ENCODE assay signal across 24 cellular contexts in genomic region chr17:32944248-32945020, GRCh38. TPM values are rescaled to one million over a fixed set of nuclear protein-coding genes. Genes with fewer than 3 reads are reported as not detected.
DNase-seq lines count a peak whose midpoint lies in the region; ATAC-seq and TF ChIP-seq lines count a peak whose summit lies in the region.
"Had no signal": no experiment of that assay in that cellular context is flagged by ENCODE, and none has a peak within 500 bp of the region (broad histone marks: within the 10 kb centered on the region; RNA-seq: fewer than 3 reads in every experiment).

No MANE protein-coding gene starts in this region.

- peak; percentile 17; the same call in 1 of the 3 replicates for ATAC-seq in SK-N-SH treated with all-trans-retinoic acid at 6 μM for 48 hours
- ATAC-seq in upper lobe of left lung (ENCODE audit: low FRiP score in 2 of 2) = no peak
- ATAC-seq: activated naive CD8-positive, alpha-beta T cell treated with anti-CD3 and anti-CD28 coated beads, Interleukin-2, amount 50 U/mL, for 24 hours had no signal

- WGBS in SK-N-SH (ENCODE audit: low lambda C conversion rate) = 87% methylated on average over 4 of the region's 4 CpGs
- WGBS in mesendoderm (ENCODE audit: extremely low coverage, insufficient coverage, low lambda C conversion rate) = no CpG with 5 or more reads among the region's 4 CpGs
- WGBS in upper lobe of left lung, 2 donors = 76 to 83% methylated on average over 4 of the region's 4 CpGs

- H3K27ac ChIP-seq in SK-N-SH (ENCODE audit: low read depth in 2 of 2, low read length in 1 of 2) (no peak overlapping the region), ascending aorta (peak overlapping the region; percentile 26 to 27), mesendoderm (ENCODE audit: low read depth, low read length) (no peak overlapping the region), upper lobe of left lung (peak overlapping the region; percentile 32 to 45 (median 38))
- H3K27ac ChIP-seq: 22Rv1 had no signal

- H3K9ac ChIP-seq in SK-N-SH = no peak overlapping the region
- no peak overlapping the region for H3K9ac ChIP-seq in mesendoderm (ENCODE audit: low read length)

- H3K4me1 ChIP-seq in SK-N-SH (ENCODE audit: control insufficient read depth in 1 of 2, insufficient read depth in 2 of 2, low read depth in 1 of 2, low read length in 1 of 2) = no peaks in the 10 kb centered on the region
- H3K4me1 ChIP-seq in ascending aorta = peaks cover 0 to 10% of the 10 kb centered on the region in 2 donors
- no peaks in the 10 kb centered on the region for H3K4me1 ChIP-seq in mesendoderm (ENCODE audit: control insufficient read depth, low read depth, low read length)
- H3K4me1 ChIP-seq in upper lobe of left lung = peaks cover 0 to 17% (median 8%) of the 10 kb centered on the region in 4 donors

- no peak overlapping the region for H2BK15ac ChIP-seq in mesendoderm (replicated peaks; ENCODE audit: low read depth)

- DNase-seq in SK-N-SH (no peak), ascending aorta (ENCODE audit: low spot score in 2 of 2) (no peak), mesendoderm (peak; percentile 24), upper lobe of left lung (no peak), DMS 273 treated with DMSO at 0.1 percent for 48 hours (lab: John Stamatoyannopoulos, UW) (no peak), HEK293T (ENCODE audit: extremely low spot score) (no peak), SW480 (ENCODE audit: low spot score) (no peak)
- DNase-seq: activated CD4-positive, alpha-beta T cell treated with anti-CD3 and anti-CD28 coated beads, Interleukin-2, amount 50 U/mL, for 1 hour; activated effector memory CD4-positive, alpha-beta T cell treated with Interleukin-2 at 50 U/mL for 16 hours; activated naive CD8-positive, alpha-beta T cell treated with anti-CD3 and anti-CD28 coated beads, Interleukin-2, amount 50 U/mL, for 24 hours; C1 segment of cervical spinal cord; naive B cell; NCI-H1694 treated with DMSO at 0.1 percent for 48 hours; NCI-H526 treated with DMSO at 0.1 percent for 48 hours; stimulated activated CD4-positive, alpha-beta T cell treated with anti-CD3 and anti-CD28 coated beads, Interleukin-2, amount 100 ng/mL, for 48 hours had no signal

- no peaks in the 10 kb centered on the region for H3K79me1 ChIP-seq in mesendoderm (ENCODE audit: low read length)

- intact Hi-C loops in ascending aorta (cut with DNase I) = no loop called here

- H3K9me3 ChIP-seq in SK-N-SH (no peaks in the 10 kb centered on the region), ascending aorta (no peaks in the 10 kb centered on the region), upper lobe of left lung (no peaks in the 10 kb centered on the region)
- H3K9me3 ChIP-seq: pancreas had no signal

- H3K56ac ChIP-seq in mesendoderm (ENCODE audit: low read length) = no peak overlapping the region

- H2AK5ac ChIP-seq in mesendoderm (ENCODE audit: low read length) = no peak overlapping the region

- no peak overlapping the region for H2AFZ ChIP-seq in SK-N-SH (ENCODE audit: low read depth)

- H3K9me2 ChIP-seq in SK-N-SH = no peaks in the 10 kb centered on the region

- no peak overlapping the region for H2BK5ac ChIP-seq in mesendoderm (ENCODE audit: low read length)

- POLR2A ChIA-PET in SK-N-SH (lab: Yijun Ruan, JAX) = no interaction called here
- POLR2A ChIA-PET in HEK293T (lab: Yijun Ruan, JAX) = no interaction called here

- no peaks in the 10 kb centered on the region for H3K27me3 ChIP-seq in SK-N-SH (ENCODE audit: insufficient read depth)
- no peaks in the 10 kb centered on the region for H3K27me3 ChIP-seq in ascending aorta
- no peaks in the 10 kb centered on the region for H3K27me3 ChIP-seq in mesendoderm (ENCODE audit: insufficient read depth, low read length, poor library complexity)
- no peaks in the 10 kb centered on the region for H3K27me3 ChIP-seq in upper lobe of left lung
- H3K27me3 ChIP-seq: pancreas, tibial nerve had no signal

- no peaks in the 10 kb centered on the region for H4K20me1 ChIP-seq in SK-N-SH (ENCODE audit: insufficient read depth)

- CTCF ChIA-PET in SK-N-SH (lab: Yijun Ruan, JAX) = interaction anchor here (1.2 kb wide), 1 partner anchor 15 kb away, joined by 3 read pairs; no protein-coding TSS in a partner anchor
- CTCF ChIA-PET in HEK293T (lab: Yijun Ruan, JAX) = no interaction called here

- H3K36me3 ChIP-seq in SK-N-SH (replicated peaks in 1 of 2; ENCODE audit: control insufficient read depth in 1 of 2, insufficient read depth in 2 of 2, low read length in 1 of 2) = peaks cover 10 to 15% of the 10 kb centered on the region in 2 experiments
- H3K36me3 ChIP-seq in ascending aorta = peaks cover 18 to 22% of the 10 kb centered on the region in 2 donors
- H3K36me3 ChIP-seq in mesendoderm (ENCODE audit: control insufficient read depth, insufficient read depth, low read length) = no peaks in the 10 kb centered on the region
- H3K36me3 ChIP-seq in upper lobe of left lung = peaks cover 0 to 6% (median 0%) of the 10 kb centered on the region in 4 donors
- H3K36me3 ChIP-seq: pancreas had no signal

- H3K79me2 ChIP-seq in SK-N-SH (ENCODE audit: insufficient read depth) = no peaks in the 10 kb centered on the region
- H3K79me2 ChIP-seq in mesendoderm (ENCODE audit: control insufficient read depth, insufficient read depth, low read length) = no peaks in the 10 kb centered on the region

- no peak overlapping the region for H4K8ac ChIP-seq in mesendoderm (ENCODE audit: low read depth, low read length)

- H3K4ac ChIP-seq in mesendoderm (ENCODE audit: low read depth, low read length) = no peak overlapping the region

- no peak for TF ChIP-seq CTCF in SK-N-SH (IDR thresholded peaks at IDR 0.05)
- TF ChIP-seq CTCF in ascending aorta (IDR thresholded peaks at IDR 0.05) = no peak
- TF ChIP-seq CTCF in upper lobe of left lung (IDR thresholded peaks at IDR 0.05) = no peak

- H3K23ac ChIP-seq in mesendoderm (ENCODE audit: low read length) = no peak overlapping the region

- no peak for TF ChIP-seq POLR2A in upper lobe of left lung (IDR thresholded peaks at IDR 0.05)

- TF ChIP-seq EP300 in SK-N-SH (IDR thresholded peaks at IDR 0.05; ENCODE audit: borderline replicate concordance in 1 of 2, low read depth in 1 of 2, low read length in 1 of 2) (no peak), upper lobe of left lung (IDR thresholded peaks at IDR 0.05) (no peak)

- H2BK120ac ChIP-seq in mesendoderm (ENCODE audit: low read depth, low read length) = no peak overlapping the region

- H3K18ac ChIP-seq in mesendoderm (ENCODE audit: low read length) = no peak overlapping the region

- H3K4me2 ChIP-seq in SK-N-SH (no peak overlapping the region), mesendoderm (ENCODE audit: low read length) (no peak overlapping the region)

- H3K4me3 ChIP-seq in SK-N-SH (ENCODE audit: low read depth in 2 of 2, low read length in 1 of 2) (no peak overlapping the region), ascending aorta (no peak overlapping the region), mesendoderm (ENCODE audit: low read length) (no peak overlapping the region), upper lobe of left lung (no peak overlapping the region)
- H3K4me3 ChIP-seq: lung, pancreas, skin epidermis, tibial nerve had no signal

- H4K5ac ChIP-seq in mesendoderm (ENCODE audit: low read length) = no peak overlapping the region

- H3F3A ChIP-seq in SK-N-SH (replicated peaks; ENCODE audit: insufficient read depth) = peaks cover 3% of the 10 kb centered on the region

- TF ChIP-seq RAD21 in SK-N-SH (IDR thresholded peaks at IDR 0.05; ENCODE audit: low read length) = no peak

TF ChIP-seq in SK-N-SH treated with all-trans-retinoic acid at 6 μM for 48 hours, 23 proteins besides CTCF, POLR2A, EP300 and RAD21 (continues in another document):
- TF ChIP-seq TOX (CRISPR knock-in tag; IDR thresholded peaks at IDR 0.05; ENCODE audit: borderline replicate concordance) = no peak
- TF ChIP-seq RARB (CRISPR knock-in tag; IDR thresholded peaks at IDR 0.05) = no peak
- no peak for TF ChIP-seq OSR1 (CRISPR knock-in tag; IDR thresholded peaks at IDR 0.05)
- no peak for TF ChIP-seq CSDC2 (CRISPR knock-in tag; IDR thresholded peaks at IDR 0.05)
- no peak for TF ChIP-seq GLIS3 (CRISPR knock-in tag; IDR thresholded peaks at IDR 0.05)
- TF ChIP-seq ZNF8 (CRISPR knock-in tag; IDR thresholded peaks at IDR 0.05) = no peak
- no peak for TF ChIP-seq BACH2 (CRISPR knock-in tag; IDR thresholded peaks at IDR 0.05; ENCODE audit: borderline replicate concordance)
- TF ChIP-seq ZNF70 (CRISPR knock-in tag; IDR thresholded peaks at IDR 0.05) = no peak

TF ChIP-seq in SK-N-SH, 30 proteins besides CTCF, POLR2A, EP300 and RAD21 (continues in another document):
- no peak for TF ChIP-seq FOXJ3 (CRISPR knock-in tag; IDR thresholded peaks at IDR 0.05)
- TF ChIP-seq RCOR1 (IDR thresholded peaks at IDR 0.05; ENCODE audit: low read length) = no peak
- no peak for TF ChIP-seq CHD2 (IDR thresholded peaks at IDR 0.05; ENCODE audit: low read length, partially characterized antibody)

TF ChIP-seq in HEK293T, 16 proteins besides CTCF, POLR2A, EP300 and RAD21 (continues in another document):
- TF ChIP-seq ZNF384 (IDR thresholded peaks at IDR 0.05) (no peak), SUZ12 (IDR thresholded peaks at IDR 0.05) (no peak), FOXA1 (IDR thresholded peaks at IDR 0.05) (no peak), SP1 (IDR thresholded peaks at IDR 0.05) (no peak), L3MBTL2 (conservative IDR thresholded peaks at IDR 0.05) (no peak), CTBP1 (IDR thresholded peaks at IDR 0.05; ENCODE audit: borderline replicate concordance) (no peak), ARNT (IDR thresholded peaks at IDR 0.05) (no peak), TARDBP (IDR thresholded peaks at IDR 0.05) (no peak), BHLHE40 (IDR thresholded peaks at IDR 0.05; ENCODE audit: borderline replicate concordance) (no peak), NFRKB (IDR thresholded peaks at IDR 0.05) (no peak), FOXM1 (IDR thresholded peaks at IDR 0.05; ENCODE audit: borderline replicate concordance) (no peak)

RNA-seq across cellular contexts. Expression of gene TMEM98, which starts 16.5 kb away (rescaled TPM):
- polyA plus RNA-seq in SK-N-SH (2012; rRNA removed) = 167 and 196 TPM in 2 replicates
- 125 and 153 TPM in 2 replicates for polyA plus RNA-seq in SK-N-SH (2012; cell fraction: cytosol; rRNA removed)
- 133 and 177 TPM in 2 replicates for polyA plus RNA-seq in SK-N-SH (2012; cell fraction: nucleus; rRNA removed)
- total RNA-seq in ascending aorta = 50.6 TPM
- 38.5 TPM for polyA plus RNA-seq in mesendoderm (2013, experiment 1 of 2)
- polyA plus RNA-seq in mesendoderm (2013, experiment 2 of 2) = 42.2 TPM
- total RNA-seq in upper lobe of left lung = 100 to 1,000 TPM in 1 of 6 donors, 10 to 100 TPM in 5; 35.6 to 101 (median 58.5) TPM

RNA-seq across cellular contexts. Expression of gene SPACA3, which starts 47.2 kb away (rescaled TPM):
- polyA plus RNA-seq in SK-N-SH (2012; rRNA removed) = not detected in 2 replicates
- not detected in 2 replicates for polyA plus RNA-seq in SK-N-SH (2012; cell fraction: cytosol; rRNA removed)
- not detected in 2 replicates for polyA plus RNA-seq in SK-N-SH (2012; cell fraction: nucleus; rRNA removed)
- total RNA-seq in ascending aorta = not detected
- polyA plus RNA-seq in mesendoderm (2013, experiment 1 of 2) = not detected
- polyA plus RNA-seq in mesendoderm (2013, experiment 2 of 2) = not detected
- total RNA-seq in upper lobe of left lung = not detected
- total RNA-seq: endothelial cell of umbilical vein; fibroblast of villous mesenchyme; T-helper 1 cell treated with Interleukin-12 subunit alpha and Interleukin-12 subunit beta and Interleukin-4 antibody, amounts not matched to agents 30 ng/mL and 1 ng/mL, for 36 hours; tibial nerve had no signal
- polyA plus RNA-seq: endothelial cell of umbilical vein had no signal

Comparison
In these comparisons a context has a peak if more than half of its experiments do, and no peak if none do; other contexts are left out.
1. H3K27ac ChIP-seq: peak in ascending aorta (2 of 2) and upper lobe of left lung (4 of 4); none in SK-N-SH (0 of 2) and mesendoderm (single experiment).